8 cellular contexts compared by ENCODE assay signal in genomic region chr14:95516554-95517209, GRCh38. TPM values are rescaled to one million over a fixed set of nuclear protein-coding genes. Genes with fewer than 3 reads are reported as not detected.
DNase-seq lines count a peak whose midpoint lies in the region; ATAC-seq and TF ChIP-seq lines count a peak whose summit lies in the region.

TSS of gene SYNE3 (minus strand) at chr14:95516650. CDS start at chr14:95475821, 40,829 bp downstream.

- H3K27me3 ChIP-seq in skeletal muscle tissue (ENCODE audit: control insufficient read depth in 3 of 3, insufficient read depth in 3 of 3, low read length in 3 of 3) = no peaks in the 10 kb centered on the region

- ATAC-seq in HG02938 (IDR thresholded peaks at IDR 0.05; ENCODE audit: unreplicated experiment) = peak; percentile 23

- H3K27ac ChIP-seq in RWPE1 (peak within 1 kb of the TSS; percentile 79), skeletal muscle tissue (ENCODE audit: low read depth, low read length) (peak within 1 kb of the TSS; percentile 73)

- POLR2A ChIA-PET in RWPE1 (lab: Yijun Ruan, JAX; ENCODE audit: low non-redundant PET) = no interaction called here

- CTCF ChIA-PET in RWPE1 (lab: Yijun Ruan, JAX) = interaction anchor here (0.5 to 4.3 kb wide), 7 partner anchors 33 to 975 kb away, joined by 3 to 20 read pairs (median 5); no protein-coding TSS in a partner anchor

- H3K4me3 ChIP-seq in astrocyte of the spinal cord (ENCODE audit: low read depth, low read length) (peak within 1 kb of the TSS; percentile 49), iPS-11a (ENCODE audit: low read depth, low read length) (peak within 1 kb of the TSS; percentile 35), skeletal muscle tissue (ENCODE audit: low read length in 3 of 3) (peak within 1 kb of the TSS; percentile 76 to 84 (median 79))

- in situ Hi-C loops in astrocyte of the spinal cord (cut with HindIII; ENCODE audit: low sequenced_read_pairs) = no loop called here

- DNase-seq in NCI-H82 (lab: John Stamatoyannopoulos, UW) (peak; percentile 17), NCI-H82 treated with DMSO at 0.1 percent for 48 hours (lab: John Stamatoyannopoulos, UW; ENCODE audit: unreplicated experiment) (no peak), RWPE1 (ENCODE audit: low spot score) (peak; percentile 68), astrocyte of the spinal cord (ENCODE audit: low read depth, low spot score) (no peak)
- DNase-seq in NK-92 treated with Interleukin-12 subunit alpha and Interleukin-12 subunit beta, amount 100 ng/mL, for 24 hours (lab: John Stamatoyannopoulos, UW) = no peak

- no peaks in the 10 kb centered on the region for H3K36me3 ChIP-seq in skeletal muscle tissue (ENCODE audit: control insufficient read depth in 3 of 3, insufficient read depth in 3 of 3, low read length in 3 of 3)

- peaks cover 49 to 58% (median 56%) of the 10 kb centered on the region in 3 donors for H3K4me1 ChIP-seq in skeletal muscle tissue (ENCODE audit: control insufficient read depth in 3 of 3, insufficient read depth in 3 of 3, low read length in 3 of 3)

- peak within 1 kb of the TSS; percentile 69 to 80 (median 75) for H3K9ac ChIP-seq in skeletal muscle tissue (ENCODE audit: low read depth in 1 of 3, low read length in 3 of 3)

- no peaks in the 10 kb centered on the region for H3K9me3 ChIP-seq in skeletal muscle tissue (ENCODE audit: control insufficient read depth in 3 of 3, low read length in 3 of 3)

- TF ChIP-seq CTCF in RWPE1 (conservative IDR thresholded peaks at IDR 0.05; ENCODE audit: low read depth) = no peak
- TF ChIP-seq CTCF in astrocyte of the spinal cord (IDR thresholded peaks at IDR 0.05; ENCODE audit: low read depth, low read length) = no peak

RNA-seq across cellular contexts. Expression of gene SYNE3, which starts in this region (rescaled TPM):
- 21.4 TPM for total RNA-seq in skeletal muscle tissue

Comparison
In these comparisons a context has a peak if more than half of its experiments do, and no peak if none do; other contexts are left out.
1. DNase-seq: peak in NCI-H82 (single experiment) and RWPE1 (single experiment); none in NCI-H82 treated with DMSO at 0.1 percent for 48 hours (single experiment), astrocyte of the spinal cord (single experiment) and NK-92 treated with Interleukin-12 subunit alpha and Interleukin-12 subunit beta, amount 100 ng/mL, for 24 hours (single experiment).
2. Peak in every context shown above with its lines, with median percentiles within 50 percentile points of each other: H3K4me3 ChIP-seq.